16 cellular contexts compared by ENCODE assay signal in genomic region chr16:68739964-68740627, GRCh38. TPM values are rescaled to one million over a fixed set of nuclear protein-coding genes. Genes with fewer than 3 reads are reported as not detected.
DNase-seq lines count a peak whose midpoint lies in the region; ATAC-seq, FAIRE-seq and TF ChIP-seq lines count a peak whose summit lies in the region.
"Had no signal": no experiment of that assay in that cellular context is flagged by ENCODE, and none has a peak within 500 bp of the region (broad histone marks: within the 10 kb centered on the region; RNA-seq: fewer than 3 reads in every experiment).

No MANE protein-coding gene starts in this region.

- no peak for TF ChIP-seq RAD21 in K562 (CRISPR knock-in tag; conservative IDR thresholded peaks at IDR 0.05 in 1 of 2, IDR thresholded peaks at IDR 0.05 in 1 of 2)
- no peak for TF ChIP-seq RAD21 in HepG2 (CRISPR knock-in tag; IDR thresholded peaks at IDR 0.05)

- WGBS in K562 (ENCODE audit: insufficient coverage, low coverage, missing lambda C conversion rate), result 8% methylated on average over 7 of the region's 7 CpGs
- 2% methylated on average over 7 of the region's 7 CpGs for WGBS in HepG2 (ENCODE audit: low lambda C conversion rate)

- H3K4me3 ChIP-seq in K562, result no peak overlapping the region
- peak overlapping the region in 2 of 3 experiments; percentile 5 to 42; a peak in 3 of 6 replicates for H3K4me3 ChIP-seq in HepG2 (replicated peaks in 1 of 3; ENCODE audit: insufficient read depth in 1 of 3, low read depth in 2 of 3, low read length in 3 of 3)
- H3K4me3 ChIP-seq: tibial nerve had no signal

- no peaks in the 10 kb centered on the region for H3K9me3 Mint-ChIP-seq in type B pancreatic cell
- H3K9me3 Mint-ChIP-seq: HFFc6 had no signal

- peak; percentile 81 for FAIRE-seq in K562 (lab: Jason Lieb, UNC)
- FAIRE-seq in HepG2 (lab: Jason Lieb, UNC), result peak; percentile 75
- FAIRE-seq: A204.1 had no signal

- H4K20me1 ChIP-seq in K562 (replicated peaks; ENCODE audit: control insufficient read depth, insufficient read depth, low read length) (no peaks in the 10 kb centered on the region), HepG2 (ENCODE audit: insufficient read depth, low read length) (no peaks in the 10 kb centered on the region)

- peaks cover 25 to 32% of the 10 kb centered on the region in 2 experiments for H3K4me1 ChIP-seq in K562 (replicated peaks in 1 of 2; ENCODE audit: control insufficient read depth in 2 of 2, insufficient read depth in 2 of 2, low read length in 2 of 2)
- H3K4me1 ChIP-seq in HepG2 (ENCODE audit: insufficient read depth, low read length), result peaks cover 91% of the 10 kb centered on the region

- in situ Hi-C loops in K562 (cut with MboI) (no loop called here), HepG2 (cut with HindIII; ENCODE audit: extremely low pct_ligation_motif_present, low pct_unique_long_range_greater_than_20kb) (loop anchor here (5.0 kb wide), 1 partner anchor 52 kb away; no protein-coding TSS in a partner anchor)

- peaks cover 9% of the 10 kb centered on the region for H3K36me3 Mint-ChIP-seq in type B pancreatic cell

- peak; percentile 53 for ATAC-seq in K562
- ATAC-seq in HepG2, result peak; percentile 55
- ATAC-seq in HG03342 (IDR thresholded peaks at IDR 0.05; ENCODE audit: unreplicated experiment), result no peak

- H3K79me2 ChIP-seq in K562 (ENCODE audit: control insufficient read depth, insufficient read depth, low read length) (no peaks in the 10 kb centered on the region), HepG2 (ENCODE audit: insufficient read depth, low read length) (no peaks in the 10 kb centered on the region)

- no TSS peak for BruUV-seq in K562 (replicated peaks; lab: Mats Ljungman, UMichigan)
- no TSS peak for BruUV-seq in HepG2 (replicated peaks; lab: Mats Ljungman, UMichigan)

- intact Hi-C loops in K562 (cut with micrococcal nuclease), result no loop called here
- intact Hi-C loops in HepG2 (cut with micrococcal nuclease; ENCODE audit: unreplicated experiment), result loop anchor here (5.0 kb wide), 1 partner anchor 1768 kb away; no protein-coding TSS in a partner anchor

- TF ChIP-seq POLR2A in K562 (conservative IDR thresholded peaks at IDR 0.05), result no peak
- TF ChIP-seq POLR2A in HepG2 (IDR thresholded peaks at IDR 0.05; ENCODE audit: insufficient read depth in 1 of 2, low read depth in 2 of 2, low read length in 2 of 2), result peak in 1 of 2 experiments; percentile 34; a peak in 2 of 4 replicates

- POLR2A ChIA-PET in K562 (lab: Yijun Ruan, JAX) (interaction anchor here (0.6 to 1.2 kb wide), 3 partner anchors 14 to 929 kb away, joined by 3 to 7 read pairs (median 4); no protein-coding TSS in a partner anchor), HepG2 (lab: Yijun Ruan, JAX) (interaction anchor here (0.8 to 7.0 kb wide), 14 partner anchors 9 to 212 kb away, joined by 3 to 134 read pairs (median 5); no protein-coding TSS in a partner anchor)

- CTCF ChIA-PET in K562 (lab: Yijun Ruan, JAX; ENCODE audit: low intra/inter-chr PET ratio), result no interaction called here
- CTCF ChIA-PET in HepG2 (lab: Yijun Ruan, JAX; ENCODE audit: low intra/inter-chr PET ratio, low total read pairs), result no interaction called here

- peak overlapping the region; percentile 96 for H3K27ac Mint-ChIP-seq in type B pancreatic cell
- H3K27ac Mint-ChIP-seq: HFFc6 had no signal

- H3K4me3 Mint-ChIP-seq in type B pancreatic cell, result peak overlapping the region; percentile 83
- H3K4me3 Mint-ChIP-seq: HFFc6 had no signal

- H3K9me3 ChIP-seq in K562 (replicated peaks; ENCODE audit: control insufficient read depth, insufficient read depth, low read depth, low read length) (no peaks in the 10 kb centered on the region), HepG2 (ENCODE audit: low read length) (no peaks in the 10 kb centered on the region)
- H3K9me3 ChIP-seq: tibial nerve had no signal

- peaks cover 22% of the 10 kb centered on the region for H3K27me3 Mint-ChIP-seq in type B pancreatic cell

- TF ChIP-seq EP300 in K562 (IDR thresholded peaks at IDR 0.05; ENCODE audit: low read length) (no peak), HepG2 (IDR thresholded peaks at IDR 0.05; ENCODE audit: low read depth in 2 of 2, low read length in 2 of 2) (peak in 1 of 2 experiments; percentile 65; a peak in 2 of 4 replicates), HepG2 (CRISPR knock-in tag; IDR thresholded peaks at IDR 0.05; ENCODE audit: borderline replicate concordance) (no peak)

- no peaks in the 10 kb centered on the region for H3K36me3 ChIP-seq in K562 (ENCODE audit: control insufficient read depth, insufficient read depth, low read length)
- no peaks in the 10 kb centered on the region for H3K36me3 ChIP-seq in HepG2 (replicated peaks in 1 of 2; ENCODE audit: control insufficient read depth in 1 of 2, insufficient read depth in 2 of 2, low read length in 2 of 2)
- H3K36me3 ChIP-seq: tibial nerve had no signal

- DNase-seq in NOMO-1 (lab: John Stamatoyannopoulos, UW; ENCODE audit: unreplicated experiment in 2 of 2) (peak; percentile 2 to 40), NOMO-1 treated with dmso at 0.1 percent for 144 hours (lab: John Stamatoyannopoulos, UW; ENCODE audit: unreplicated experiment) (no peak), K562 (ENCODE audit: extremely low read depth in 1 of 4, low spot score in 3 of 4) (peak in 1 of 4 experiments; percentile 64), HepG2 (ENCODE audit: low spot score) (peak; percentile 90), type B pancreatic cell (ENCODE audit: extremely low spot score, unreplicated experiment) (no peak), NCI-H1417 treated with DMSO at 0.1 percent for 48 hours (lab: John Stamatoyannopoulos, UW) (no peak), epidermal melanocyte (ENCODE audit: insufficient read length, low spot score) (no peak)
- DNase-seq: activated T-cell treated with anti-CD3 and anti-CD28 coated beads for 4 hours, aorta, DMS153, HFFc6, NCI-H226 had no signal

- H3K4me2 ChIP-seq in K562 (ENCODE audit: insufficient read depth, low read length) (no peak overlapping the region), HepG2 (ENCODE audit: low read depth, low read length) (peak overlapping the region; percentile 80)
- H3K4me2 ChIP-seq: KMS-11 had no signal

- H3K27ac ChIP-seq in K562 (ENCODE audit: extremely low read depth, low read depth, low read length), result peak overlapping the region; percentile 47; the same call in 2 of the 3 replicates
- peak overlapping the region; percentile 90 for H3K27ac ChIP-seq in HepG2 (ENCODE audit: extremely low read length, insufficient read depth, low read length)
- H3K27ac ChIP-seq: KMS-11 had no signal

- H2AFZ ChIP-seq in K562 (ENCODE audit: low read depth, low read length), result peak overlapping the region; percentile 83
- H2AFZ ChIP-seq in HepG2 (ENCODE audit: low read length), result no peak overlapping the region

- H3K9ac ChIP-seq in K562 (ENCODE audit: insufficient read depth in 1 of 2, low read depth in 2 of 2, low read length in 2 of 2) (peak overlapping the region in 1 of 2 experiments; percentile 30; a peak in 2 of 4 replicates), HepG2 (ENCODE audit: insufficient read depth, low read depth, low read length) (peak overlapping the region; percentile 61)
- H3K9ac ChIP-seq: KMS-11 had no signal

- H3K9me1 ChIP-seq in K562 (ENCODE audit: control insufficient read depth, insufficient read depth, low read length), result no peaks in the 10 kb centered on the region

- no peak for TF ChIP-seq CTCF in K562 (IDR thresholded peaks at IDR 0.05 in 2 of 3, conservative IDR thresholded peaks at IDR 0.05 in 1 of 3; ENCODE audit: insufficient read depth in 2 of 3, low read depth in 1 of 3, low read length in 3 of 3)
- no peak for TF ChIP-seq CTCF in HepG2 (CRISPR knock-in tag; IDR thresholded peaks at IDR 0.05)
- no peak for TF ChIP-seq CTCF in type B pancreatic cell (conservative IDR thresholded peaks at IDR 0.05)

- no peaks in the 10 kb centered on the region for H3K27me3 ChIP-seq in K562 (ENCODE audit: control insufficient read depth in 2 of 2, insufficient read depth in 2 of 2, low read length in 2 of 2)
- H3K27me3 ChIP-seq in HepG2 (ENCODE audit: control insufficient read depth in 1 of 2, insufficient read depth in 2 of 2, low read length in 2 of 2), result peaks cover 1 to 26% of the 10 kb centered on the region in 2 experiments; a peak in 3 of 5 replicates

- H3K4me1 Mint-ChIP-seq in type B pancreatic cell (ENCODE audit: unreplicated experiment), result peaks cover 37% of the 10 kb centered on the region

RNA-seq across cellular contexts. Expression of gene CDH1, which starts 3.0 kb away (rescaled TPM):
- total RNA-seq in K562 (2011; cell fraction: chromatin; rRNA removed; ENCODE audit: low replicate concordance), result not detected in 2 replicates
- total RNA-seq in K562 (2011; cell fraction: nucleolus; rRNA removed), result not detected in 2 replicates
- total RNA-seq in K562 (2011; cell fraction: nucleoplasm; rRNA removed), result not detected in 2 replicates
- total RNA-seq in K562 (2014; rRNA removed), result not detected in 2 replicates
- total RNA-seq in K562 (2014; rRNA removed; fragmentation: Illumina TruSeq; extraction: Trizol), result not detected in 2 replicates
- 0.60 TPM in 1 of 2 replicates, not detected in the other for total RNA-seq in K562 (2015; rRNA removed; fragmentation: Illumina TruSeq; extraction: Trizol)
- total RNA-seq in K562 (2021), result 0.69 and 0.76 TPM in 2 replicates
- not detected in 2 replicates for polyA plus RNA-seq in K562 (2011; rRNA removed)
- 0.07 TPM in 1 of 2 replicates, not detected in the other for polyA plus RNA-seq in K562 (2011; cell fraction: cytosol; rRNA removed)
- 0.04 TPM in 1 of 2 replicates, not detected in the other for polyA plus RNA-seq in K562 (2011; cell fraction: nucleus; rRNA removed)
- polyA plus RNA-seq in K562 (2012), result 0.10 and 0.11 TPM in 2 replicates
- not detected in 2 replicates for polyA plus RNA-seq in K562 (2014; fragmentation: Illumina TruSeq; extraction: Trizol)
- polyA plus RNA-seq in K562 (2014; fragmentation: Nextera tagmentation; extraction: Ambion mirVana), result under 1 TPM in 1 of 2 experiments, not detected in 1; 0.01 TPM
- polyA plus RNA-seq in K562 (2014; rRNA removed), result not detected in 2 replicates
- polyA minus RNA-seq in K562 (2011; rRNA and poly(A)+ RNA removed), result not detected in 2 replicates
- polyA minus RNA-seq in K562 (2011; cell fraction: cytosol; rRNA and poly(A)+ RNA removed), result not detected in 2 replicates
- not detected in 2 replicates for polyA minus RNA-seq in K562 (2011; cell fraction: nucleus; rRNA and poly(A)+ RNA removed)
- total RNA-seq in HepG2 (2016; rRNA removed; fragmentation: Illumina TruSeq; extraction: Trizol), result 0.70 and 0.95 TPM in 2 replicates
- 0.10 and 0.18 TPM in 2 replicates for total RNA-seq in HepG2 (2016; cell fraction: cytosol; rRNA removed; fragmentation: Illumina TruSeq; extraction: Trizol; ENCODE audit: low read depth)
- 0.51 and 1.0 TPM in 2 replicates for total RNA-seq in HepG2 (2016; cell fraction: insoluble cytoplasmic fraction; rRNA removed; fragmentation: Illumina TruSeq; extraction: Trizol)
- 0.17 and 0.31 TPM in 2 replicates for total RNA-seq in HepG2 (2016; cell fraction: membrane; rRNA removed; fragmentation: Illumina TruSeq; extraction: Trizol)
- 1.9 and 2.1 TPM in 2 replicates for total RNA-seq in HepG2 (2016; cell fraction: nucleus; rRNA removed; fragmentation: Illumina TruSeq; extraction: Trizol)
- 9.8 and 10.0 TPM in 2 replicates for polyA plus RNA-seq in HepG2 (2011; rRNA removed)
- 3.0 and 7.2 TPM in 2 replicates for polyA plus RNA-seq in HepG2 (2011; cell fraction: cytosol; rRNA removed)
- polyA plus RNA-seq in HepG2 (2011; cell fraction: nucleus; rRNA removed), result 4.1 and 7.8 TPM in 2 replicates
- 25.1 and 45.8 TPM in 2 replicates for polyA plus RNA-seq in HepG2 (2012)
- 0.11 and 0.24 TPM in 2 replicates for polyA plus RNA-seq in HepG2 (2016; cell fraction: cytosol; fragmentation: Illumina TruSeq; extraction: Trizol; ENCODE audit: low read depth)
- 0.56 and 1.3 TPM in 2 replicates for polyA plus RNA-seq in HepG2 (2016; cell fraction: insoluble cytoplasmic fraction; fragmentation: Illumina TruSeq; extraction: Trizol; ENCODE audit: low read depth)
- polyA plus RNA-seq in HepG2 (2016; cell fraction: membrane; fragmentation: Illumina TruSeq; extraction: Trizol; ENCODE audit: low read depth), result 0.18 and 0.21 TPM in 2 replicates
- polyA plus RNA-seq in HepG2 (2016; cell fraction: nucleus; fragmentation: Illumina TruSeq; extraction: Trizol; ENCODE audit: insufficient read depth, low read depth), result 2.6 and 4.5 TPM in 2 replicates
- 1.1 and 21.8 TPM in 2 replicates for polyA minus RNA-seq in HepG2 (2011; rRNA and poly(A)+ RNA removed; ENCODE audit: low replicate concordance)
- 16.0 and 28.9 TPM in 2 replicates for polyA minus RNA-seq in HepG2 (2011; cell fraction: cytosol; rRNA and poly(A)+ RNA removed)
- 5.7 and 10.7 TPM in 2 replicates for polyA minus RNA-seq in HepG2 (2011; cell fraction: nucleus; rRNA and poly(A)+ RNA removed)
- 190 and 544 TPM in 2 replicates for total RNA-seq in type B pancreatic cell (ENCODE audit: low replicate concordance)

Comparison
In these comparisons a context has a peak if more than half of its experiments do, and no peak if none do; other contexts are left out.
1. DNase-seq: peak in NOMO-1 (2 of 2) and HepG2 (single experiment); none in NOMO-1 treated with dmso at 0.1 percent for 144 hours (single experiment), type B pancreatic cell (single experiment), NCI-H1417 treated with DMSO at 0.1 percent for 48 hours (single experiment) and epidermal melanocyte (single experiment).
2. RNA of gene CDH1, which starts 3.0 kb away (total RNA-seq): 190 to 544 TPM in type B pancreatic cell; 0.10 to 2.1 TPM in HepG2 and 0.60 to 0.76 TPM in K562; every median in the first group is over 10 times any median in the second.